21 cellular contexts compared by ENCODE assay signal in the genomic region with DNA sequence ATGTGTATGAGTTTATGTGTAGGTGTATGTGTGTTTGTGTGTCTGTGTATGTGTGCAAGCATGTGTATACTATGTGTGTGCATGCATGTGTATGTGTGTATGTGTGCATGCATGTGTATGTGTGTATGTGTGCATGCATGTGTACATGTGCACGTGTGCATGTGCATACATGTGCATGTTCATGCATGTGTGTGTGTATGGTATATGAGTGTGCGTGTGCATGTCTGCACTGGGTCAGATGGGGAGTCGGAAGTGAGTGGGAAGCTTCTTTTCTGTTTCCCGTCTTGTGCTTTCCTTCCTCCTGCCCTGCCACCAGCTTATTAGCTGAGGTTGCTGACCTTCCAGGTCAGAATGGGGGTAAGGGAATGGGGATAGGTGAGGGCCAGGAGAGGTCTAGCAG.
"Had no signal": no experiment of that assay in that cellular context is flagged by ENCODE, and none has a peak within 500 bp of the region (broad histone marks: within the 10 kb centered on the region; RNA-seq: fewer than 3 reads in every experiment).

No MANE protein-coding gene starts in this region.

- H3K4me1 ChIP-seq: SJSA1 had no signal

- DNase-seq: Karpas-422, KG1, MG63, NCI-H1092 treated with DMSO at 0.1 percent for 48 hours, NCI-H1436, NCI-H187, NCI-H2029, NCI-H2081 treated with DMSO at 0.1 percent for 48 hours, NCI-H2171, NCI-H226, NCI-H446, NCI-H510A, NCI-H524 treated with DMSO at 0.1 percent for 48 hours, NCI-H69, NCI-H774, Right ventricle myocardium superior, RPMI8226, SIG-M5 had no signal

- H3K36me3 ChIP-seq: MG63, SJSA1 had no signal

- H3K27ac ChIP-seq: SJSA1, SK-N-MC had no signal

- H3K27me3 ChIP-seq: MG63, SJSA1 had no signal

- H3K4me3 ChIP-seq: MG63, SJSA1, SK-N-MC had no signal

- H3K9me3 ChIP-seq: MG63, SJSA1 had no signal

- FAIRE-seq: RCC 7860 had no signal
